6 cellular contexts compared by ENCODE assay signal in the genomic region with DNA sequence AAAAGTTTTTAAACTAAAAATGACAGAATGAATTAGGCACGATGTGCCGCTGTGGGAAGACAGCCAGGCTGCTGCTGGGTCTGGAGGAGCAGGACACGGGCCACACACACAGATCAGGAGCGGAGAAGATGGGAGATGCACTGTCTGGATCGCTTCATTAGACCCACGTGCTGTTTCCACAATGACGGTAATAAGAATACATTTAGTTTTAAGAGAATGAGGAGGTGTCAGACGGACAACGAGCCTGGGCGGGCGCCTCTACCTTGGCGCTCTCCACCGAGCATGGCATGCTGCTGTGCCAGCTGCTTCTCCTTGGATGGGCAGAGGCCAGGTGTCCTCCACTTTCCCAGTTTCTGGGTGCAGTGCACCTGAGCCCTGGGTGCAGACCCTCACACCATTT. TPM values are rescaled to one million over a fixed set of nuclear protein-coding genes. Genes with fewer than 3 reads are reported as not detected.
"Had no signal": no experiment of that assay in that cellular context is flagged by ENCODE, and none has a peak within 500 bp of the region (broad histone marks: within the 10 kb centered on the region; RNA-seq: fewer than 3 reads in every experiment).

No MANE protein-coding gene starts in this region.

RNA-seq across cellular contexts. Expression of a gene that starts 11.6 kb away (rescaled TPM):
- total RNA-seq: activated naive CD8-positive, alpha-beta T cell treated with anti-CD3 and anti-CD28 coated beads for 36 hours; fibroblast of villous mesenchyme; lung microvascular endothelial cell; osteoblast; SJSA1; T-helper 1 cell treated with Interleukin-12 subunit alpha and Interleukin-12 subunit beta and Interleukin-4 antibody, amounts not matched to agents 30 ng/mL and 1 ng/mL, for 36 hours had no signal
